Comparison of ENCODE assay signal across 24 cellular contexts in the genomic region with DNA sequence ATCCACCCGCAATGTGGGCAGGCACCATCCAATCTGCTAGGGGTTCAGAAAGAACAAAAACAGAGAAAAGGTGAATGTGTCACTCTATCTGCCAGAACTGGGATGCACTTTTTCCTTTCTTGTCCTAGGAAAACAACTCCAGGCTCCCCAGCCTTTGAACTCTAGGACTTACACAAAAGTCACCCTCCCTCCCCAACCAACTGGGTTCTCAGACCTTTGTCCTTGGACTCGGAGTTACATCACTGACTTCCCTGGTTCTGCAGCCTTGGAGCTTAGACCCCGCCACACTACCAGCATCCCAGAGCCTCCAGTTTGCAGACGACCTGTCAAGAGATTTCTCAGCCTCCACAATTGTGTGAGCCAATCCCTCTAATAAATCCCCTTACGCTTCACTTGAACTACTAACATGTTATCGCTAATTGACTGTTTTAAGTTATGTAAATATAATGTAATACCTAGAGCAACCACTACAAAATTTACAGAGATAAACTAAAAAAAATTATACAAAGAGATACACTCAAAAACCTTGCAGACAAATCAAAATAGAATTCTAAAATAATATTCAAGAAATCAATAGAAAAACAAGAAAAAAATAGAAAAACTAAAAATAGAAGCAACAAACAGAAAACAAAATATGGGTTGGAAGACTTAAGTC. TPM values are rescaled to one million over a fixed set of nuclear protein-coding genes. Genes with fewer than 3 reads are reported as not detected.
A peak's percentile ranks its signal among the peaks of the same experiment; 100 is the strongest.
DNase-seq lines count a peak whose midpoint lies in the region; ATAC-seq, FAIRE-seq and TF ChIP-seq lines count a peak whose summit lies in the region.
"Had no signal": no experiment of that assay in that cellular context is flagged by ENCODE, and none has a peak within 500 bp of the region (broad histone marks: within the 10 kb centered on the region; RNA-seq: fewer than 3 reads in every experiment).

No MANE protein-coding gene starts in this region.

- H3K4me1 Mint-ChIP-seq in activated CD4-positive, alpha-beta T cell treated with anti-CD3 and anti-CD28 coated beads for 36 hours, result peaks cover 18% of the 10 kb centered on the region
- peaks cover 10% of the 10 kb centered on the region for H3K4me1 Mint-ChIP-seq in T-helper 2 cell treated with Interferon-gamma antibody and Interleukin-4, amounts not matched to agents 5 μg/mL and 100 μg/mL, for 36 hours (ENCODE audit: low read depth)

- peak; percentile 10 for FAIRE-seq in small intestine (lab: Jason Lieb, UNC)
- FAIRE-seq: GM12878, K562 had no signal

- no peak overlapping the region for H3K4me3 Mint-ChIP-seq in activated CD4-positive, alpha-beta T cell treated with anti-CD3 and anti-CD28 coated beads for 36 hours
- H3K4me3 Mint-ChIP-seq in T-helper 2 cell treated with Interferon-gamma antibody and Interleukin-4, amounts not matched to agents 5 μg/mL and 100 μg/mL, for 36 hours, result no peak overlapping the region
- H3K4me3 Mint-ChIP-seq: CD4-positive, alpha-beta memory T cell had no signal

- ATAC-seq in SK-N-SH treated with all-trans-retinoic acid at 6 μM for 48 hours, result no peak
- ATAC-seq in activated CD4-positive, alpha-beta T cell treated with anti-CD3 and anti-CD28 coated beads for 36 hours, result no peak
- ATAC-seq: GM12878, K562, Panc1 had no signal

- TF ChIP-seq EP300 in SK-N-SH (IDR thresholded peaks at IDR 0.05; ENCODE audit: borderline replicate concordance in 1 of 2, low read depth in 1 of 2, low read length in 1 of 2), result no peak

- DNase-seq in SK-N-SH (no peak), RWPE1 (ENCODE audit: low spot score) (no peak), epithelial cell of esophagus (ENCODE audit: low read depth) (no peak), small intestine (peak; percentile 2), C1 segment of cervical spinal cord (lab: John Stamatoyannopoulos, UW) (no peak)
- DNase-seq in activated CD4-positive, alpha-beta T cell treated with anti-CD3 and anti-CD28 coated beads for 36 hours, result no peak
- DNase-seq in T-helper 2 cell treated with Interferon-gamma antibody and Interleukin-4, amounts not matched to agents 5 μg/mL and 100 μg/mL, for 36 hours (ENCODE audit: low spot score), result no peak
- DNase-seq: AML-193; Calu3; CD4-positive, alpha-beta memory T cell; DND-41; GDM1; GOT3; NCI-H1417 treated with DMSO at 0.1 percent for 48 hours; NCI-H1930; NCI-H2171 treated with DMSO at 0.1 percent for 48 hours; NCI-H446 treated with DMSO at 0.1 percent for 48 hours; NCI-H774; Right ventricle myocardium superior had no signal

- no peak overlapping the region for H2AFZ ChIP-seq in SK-N-SH (ENCODE audit: low read depth)

- POLR2A ChIA-PET in SK-N-SH (lab: Yijun Ruan, JAX) (no interaction called here), RWPE1 (lab: Yijun Ruan, JAX; ENCODE audit: low non-redundant PET) (no interaction called here)
- POLR2A ChIA-PET in activated CD4-positive, alpha-beta T cell treated with anti-CD3 and anti-CD28 coated beads for 36 hours (lab: Charles Lee), result no interaction called here

- no peaks in the 10 kb centered on the region for H3K9me3 Mint-ChIP-seq in activated CD4-positive, alpha-beta T cell treated with anti-CD3 and anti-CD28 coated beads for 36 hours (ENCODE audit: low read depth)
- peaks cover 4% of the 10 kb centered on the region for H3K9me3 Mint-ChIP-seq in T-helper 2 cell treated with Interferon-gamma antibody and Interleukin-4, amounts not matched to agents 5 μg/mL and 100 μg/mL, for 36 hours
- H3K9me3 Mint-ChIP-seq: CD4-positive, alpha-beta memory T cell had no signal

- H3K4me2 ChIP-seq in SK-N-SH, result no peak overlapping the region

- H3K36me3 ChIP-seq in SK-N-SH (replicated peaks in 1 of 2; ENCODE audit: control insufficient read depth in 1 of 2, insufficient read depth in 2 of 2, low read length in 1 of 2) (no peaks in the 10 kb centered on the region), small intestine (ENCODE audit: control insufficient read depth in 2 of 2, insufficient read depth in 2 of 2, low read length in 2 of 2) (no peaks in the 10 kb centered on the region)

- 72% methylated on average over 6 of the region's 6 CpGs for WGBS in SK-N-SH (ENCODE audit: low lambda C conversion rate)
- WGBS in small intestine, 3 donors, result 53 to 75% (median 61%) methylated on average over 6 of the region's 6 CpGs

- H3K9me3 ChIP-seq in SK-N-SH, result no peaks in the 10 kb centered on the region
- H3K9me3 ChIP-seq in small intestine (ENCODE audit: control insufficient read depth, low read depth), result no peaks in the 10 kb centered on the region

- CTCF ChIA-PET in SK-N-SH (lab: Yijun Ruan, JAX) (interaction anchor here (0.6 to 2.0 kb wide), 3 partner anchors 13 to 101 kb away, joined by 3 to 7 read pairs (median 5); no protein-coding TSS in a partner anchor), RWPE1 (lab: Yijun Ruan, JAX) (interaction anchor here (0.8 kb wide), 1 partner anchor 37 kb away, joined by 7 read pairs; no protein-coding TSS in a partner anchor)
- CTCF ChIA-PET in activated CD4-positive, alpha-beta T cell treated with anti-CD3 and anti-CD28 coated beads for 36 hours (lab: Charles Lee), result interaction anchor here (0.7 to 1.8 kb wide), 7 partner anchors 12 to 87 kb away, joined by 3 to 5 read pairs (median 3); no protein-coding TSS in a partner anchor

- H3K36me3 Mint-ChIP-seq in activated CD4-positive, alpha-beta T cell treated with anti-CD3 and anti-CD28 coated beads for 36 hours (ENCODE audit: low read depth), result no peaks in the 10 kb centered on the region
- H3K36me3 Mint-ChIP-seq in T-helper 2 cell treated with Interferon-gamma antibody and Interleukin-4, amounts not matched to agents 5 μg/mL and 100 μg/mL, for 36 hours (ENCODE audit: low read depth), result peaks cover 1% of the 10 kb centered on the region

- no peaks in the 10 kb centered on the region for H3K9me2 ChIP-seq in SK-N-SH

- H3K27ac Mint-ChIP-seq in activated CD4-positive, alpha-beta T cell treated with anti-CD3 and anti-CD28 coated beads for 36 hours, result no peak overlapping the region
- no peak overlapping the region for H3K27ac Mint-ChIP-seq in T-helper 2 cell treated with Interferon-gamma antibody and Interleukin-4, amounts not matched to agents 5 μg/mL and 100 μg/mL, for 36 hours

- TF ChIP-seq CTCF in SK-N-SH (IDR thresholded peaks at IDR 0.05) (peak; percentile 33; the same call in 1 of the 2 replicates), RWPE1 (conservative IDR thresholded peaks at IDR 0.05; ENCODE audit: low read depth) (peak; percentile 18; the same call in 1 of the 2 replicates), epithelial cell of esophagus (IDR thresholded peaks at IDR 0.05; ENCODE audit: insufficient read depth, low read depth, low read length, missing control alignments) (peak; percentile 3)

- peaks cover 0 to 2% of the 10 kb centered on the region in 2 experiments; a peak in 2 of 4 replicates for H3K4me1 ChIP-seq in SK-N-SH (ENCODE audit: control insufficient read depth in 1 of 2, insufficient read depth in 2 of 2, low read depth in 1 of 2, low read length in 1 of 2)
- peaks cover 0 to 3% of the 10 kb centered on the region in 2 donors for H3K4me1 ChIP-seq in small intestine (ENCODE audit: control insufficient read depth in 2 of 2, insufficient read depth in 1 of 2, low read depth in 1 of 2, low read length in 1 of 2)

- H3K4me3 ChIP-seq in SK-N-SH (ENCODE audit: low read depth in 2 of 2, low read length in 1 of 2) (no peak overlapping the region), epithelial cell of esophagus (ENCODE audit: low read length) (no peak overlapping the region), small intestine (ENCODE audit: low read depth in 1 of 2, low read length in 2 of 2) (no peak overlapping the region)
- H3K4me3 ChIP-seq: GM12878, K562 had no signal

- no peaks in the 10 kb centered on the region for H4K20me1 ChIP-seq in SK-N-SH (ENCODE audit: insufficient read depth)

- H3K27me3 ChIP-seq in SK-N-SH (ENCODE audit: insufficient read depth), result no peaks in the 10 kb centered on the region
- H3K27me3 ChIP-seq in small intestine (ENCODE audit: control insufficient read depth in 2 of 2, insufficient read depth in 2 of 2, low read length in 2 of 2), result peaks cover 0 to 2% of the 10 kb centered on the region in 2 donors

- intact Hi-C loops in activated CD4-positive, alpha-beta T cell treated with anti-CD3 and anti-CD28 coated beads for 36 hours (cut with DNase I, micrococcal nuclease), result no loop called here

- TF ChIP-seq RAD21 in SK-N-SH (IDR thresholded peaks at IDR 0.05; ENCODE audit: low read length), result no peak

- H3K9ac ChIP-seq in SK-N-SH, result no peak overlapping the region

- H3K79me2 ChIP-seq in SK-N-SH (ENCODE audit: insufficient read depth), result no peaks in the 10 kb centered on the region

- H3K27me3 Mint-ChIP-seq in activated CD4-positive, alpha-beta T cell treated with anti-CD3 and anti-CD28 coated beads for 36 hours, result no peaks in the 10 kb centered on the region
- H3K27me3 Mint-ChIP-seq in T-helper 2 cell treated with Interferon-gamma antibody and Interleukin-4, amounts not matched to agents 5 μg/mL and 100 μg/mL, for 36 hours (ENCODE audit: low read depth), result peaks cover 14% of the 10 kb centered on the region

- peaks cover 4% of the 10 kb centered on the region for H3F3A ChIP-seq in SK-N-SH (replicated peaks; ENCODE audit: insufficient read depth)

- no peak overlapping the region for H3K27ac ChIP-seq in SK-N-SH (ENCODE audit: low read depth in 2 of 2, low read length in 1 of 2)
- H3K27ac ChIP-seq in RWPE1, result no peak overlapping the region
- H3K27ac ChIP-seq in small intestine (ENCODE audit: low read depth in 1 of 2, low read length in 1 of 2), result no peak overlapping the region
- H3K27ac ChIP-seq: HL-60 had no signal

TF ChIP-seq in SK-N-SH, 30 proteins besides CTCF, POLR2A, EP300 and RAD21 (continues in another document):
- TF ChIP-seq CHD2 (IDR thresholded peaks at IDR 0.05; ENCODE audit: low read length, partially characterized antibody), result no peak
- TF ChIP-seq ELF1 (IDR thresholded peaks at IDR 0.05), result no peak
- TF ChIP-seq SMC3 (IDR thresholded peaks at IDR 0.05; ENCODE audit: low read depth, low read length), result no peak

RNA-seq across cellular contexts. Expression of gene UBLCP1, which starts 5.3 kb away (rescaled TPM):
- 13.8 and 19.5 TPM in 2 replicates for polyA plus RNA-seq in SK-N-SH (2012; rRNA removed)
- polyA plus RNA-seq in SK-N-SH (2012; cell fraction: cytosol; rRNA removed), result 28.2 and 46.1 TPM in 2 replicates
- 5.6 and 10.3 TPM in 2 replicates for polyA plus RNA-seq in SK-N-SH (2012; cell fraction: nucleus; rRNA removed)
- polyA plus RNA-seq in small intestine, result 10 to 100 TPM; 13.0 to 18.5 (median 13.5) TPM
- 10 to 100 TPM; 26.0 to 31.0 TPM for total RNA-seq in activated CD4-positive, alpha-beta T cell treated with anti-CD3 and anti-CD28 coated beads for 36 hours

RNA-seq across cellular contexts. Expression of gene RNF145, which starts 48.4 kb away (rescaled TPM):
- polyA plus RNA-seq in SK-N-SH (2012; rRNA removed) (34.3 and 36.1 TPM in 2 replicates), small intestine (10 to 100 TPM in 2 of 3 donors, 1 to 10 TPM in 1; 6.5 to 29.8 (median 16.5) TPM)
- 57.7 and 60.2 TPM in 2 replicates for polyA plus RNA-seq in SK-N-SH (2012; cell fraction: cytosol; rRNA removed)
- 22.1 and 35.2 TPM in 2 replicates for polyA plus RNA-seq in SK-N-SH (2012; cell fraction: nucleus; rRNA removed)
- total RNA-seq in activated CD4-positive, alpha-beta T cell treated with anti-CD3 and anti-CD28 coated beads for 36 hours, result 10 to 100 TPM; 81.9 to 87.5 TPM
